12 cellular contexts compared by ENCODE assay signal in genomic region chr17:81439926-81440450, GRCh38. TPM values are rescaled to one million over a fixed set of nuclear protein-coding genes. Genes with fewer than 3 reads are reported as not detected.
A peak's percentile ranks its signal among the peaks of the same experiment; 100 is the strongest.
DNase-seq lines count a peak whose midpoint lies in the region; ATAC-seq and TF ChIP-seq lines count a peak whose summit lies in the region.
"Had no signal": no experiment of that assay in that cellular context is flagged by ENCODE, and none has a peak within 500 bp of the region (broad histone marks: within the 10 kb centered on the region; RNA-seq: fewer than 3 reads in every experiment).

No MANE protein-coding gene starts in this region.

- intact Hi-C loops in Panc1 (cut with micrococcal nuclease; ENCODE audit: unreplicated experiment) = no loop called here
- intact Hi-C loops in body of pancreas (cut with DNase I) = no loop called here

- no peak for TF ChIP-seq POLR2A in body of pancreas (IDR thresholded peaks at IDR 0.05)

- no peak overlapping the region for H3K4me3 Mint-ChIP-seq in endodermal cell
- H3K4me3 Mint-ChIP-seq: CD4-positive, CD25-positive, alpha-beta regulatory T cell had no signal

- H3K9me3 ChIP-seq in BLaER1 (no peaks in the 10 kb centered on the region), KOPT-K1 (ENCODE audit: insufficient read depth, low read length, poor library complexity, severe bottlenecking) (no peaks in the 10 kb centered on the region), Panc1 (ENCODE audit: control insufficient read depth, insufficient read depth, low read depth, low read length) (no peaks in the 10 kb centered on the region), endodermal cell (ENCODE audit: control insufficient read depth, low read length) (no peaks in the 10 kb centered on the region), body of pancreas (no peaks in the 10 kb centered on the region)

- in situ Hi-C loops in Panc1 (cut with HindIII; ENCODE audit: low pct_unique_long_range_greater_than_20kb, low sequenced_read_pairs) = no loop called here

- H3K9me3 Mint-ChIP-seq in endodermal cell = no peaks in the 10 kb centered on the region
- H3K9me3 Mint-ChIP-seq: CD4-positive, CD25-positive, alpha-beta regulatory T cell; CD8-positive, alpha-beta memory T cell; H9 had no signal

- H3K9ac ChIP-seq in BLaER1 (peak overlapping the region; percentile 71), endodermal cell (ENCODE audit: extremely low read depth, low read length, poor library complexity, severe bottlenecking) (no peak overlapping the region)

- H3K27me3 ChIP-seq in BLaER1 (no peaks in the 10 kb centered on the region), Panc1 (ENCODE audit: control insufficient read depth, insufficient read depth, low read length) (no peaks in the 10 kb centered on the region), endodermal cell (ENCODE audit: control insufficient read depth, insufficient read depth, low read length, poor library complexity, severe bottlenecking) (no peaks in the 10 kb centered on the region), body of pancreas (no peaks in the 10 kb centered on the region)

- H3K36me3 ChIP-seq in BLaER1 (peaks cover 53% of the 10 kb centered on the region), KOPT-K1 (ENCODE audit: insufficient read depth, low read length) (peaks cover 51% of the 10 kb centered on the region), Panc1 (ENCODE audit: control insufficient read depth, insufficient read depth, low read length) (no peaks in the 10 kb centered on the region), endodermal cell (ENCODE audit: control insufficient read depth, insufficient read depth, low read length) (no peaks in the 10 kb centered on the region), body of pancreas (replicated peaks in 1 of 2; ENCODE audit: insufficient read depth in 1 of 2, low read depth in 2 of 2) (no peaks in the 10 kb centered on the region)

- peak overlapping the region; percentile 22; the same call in 1 of the 2 replicates for H3K4me3 ChIP-seq in BLaER1
- H3K4me3 ChIP-seq in Panc1 (ENCODE audit: low read depth in 2 of 2, low read length in 2 of 2) = no peak overlapping the region
- H3K4me3 ChIP-seq in endodermal cell (ENCODE audit: low read length) = no peak overlapping the region
- H3K4me3 ChIP-seq in body of pancreas = no peak overlapping the region

- no peaks in the 10 kb centered on the region for H3K27me3 Mint-ChIP-seq in endodermal cell (ENCODE audit: insufficient read depth)

- peak overlapping the region; percentile 84 for H3K27ac ChIP-seq in BLaER1
- H3K27ac ChIP-seq in KOPT-K1 (ENCODE audit: low read depth, low read length, poor library complexity, severe bottlenecking) = peak overlapping the region; percentile 91
- H3K27ac ChIP-seq in Panc1 (ENCODE audit: low read length) = 0 out of 2 replicates have a peak overlapping the region, but pooled peaks have one; percentile 39
- peak overlapping the region; percentile 22 for H3K27ac ChIP-seq in endodermal cell (ENCODE audit: low read depth, low read length)
- no peak overlapping the region for H3K27ac ChIP-seq in body of pancreas

- ATAC-seq in Panc1 (no peak), body of pancreas (no peak), HG03457 (IDR thresholded peaks at IDR 0.05; ENCODE audit: unreplicated experiment) (no peak)
- ATAC-seq in stimulated activated naive CD8-positive, alpha-beta T cell treated with anti-CD3 and anti-CD28 coated beads, Interleukin-15, Interleukin-2, amounts not matched to agents 100 U/mL and 50 U/mL, for 24 hours = no peak

- BruUV-seq in Panc1 (replicated peaks; lab: Mats Ljungman, UMichigan) = no TSS peak

- POLR2A ChIA-PET in Panc1 (lab: Charles Lee) = interaction anchor here (0.5 kb wide), 1 partner anchor 428 kb away, joined by 7 read pairs; no protein-coding TSS in a partner anchor

- TF ChIP-seq CTCF in Panc1 (IDR thresholded peaks at IDR 0.05) (no peak), endodermal cell (conservative IDR thresholded peaks at IDR 0.05) (no peak), body of pancreas (IDR thresholded peaks at IDR 0.05) (no peak)

- no peak for DNase-seq in Panc1 (ENCODE audit: low read depth, low spot score)
- DNase-seq in endodermal cell = no peak
- no peak for DNase-seq in SIG-M5 (lab: John Stamatoyannopoulos, UW)
- DNase-seq in stimulated activated naive CD8-positive, alpha-beta T cell treated with anti-CD3 and anti-CD28 coated beads, Interleukin-15, Interleukin-2, amounts not matched to agents 100 U/mL and 50 U/mL, for 24 hours = no peak
- DNase-seq in body of pancreas = no peak
- DNase-seq: C1 segment of cervical spinal cord; CD4-positive, CD25-positive, alpha-beta regulatory T cell; CD8-positive, alpha-beta memory T cell had no signal

- peaks cover 1% of the 10 kb centered on the region for H3K4me1 Mint-ChIP-seq in endodermal cell
- H3K4me1 Mint-ChIP-seq: CD8-positive, alpha-beta memory T cell had no signal

- peaks cover 3% of the 10 kb centered on the region for H3K36me3 Mint-ChIP-seq in endodermal cell (ENCODE audit: low read depth)
- H3K36me3 Mint-ChIP-seq: CD4-positive, CD25-positive, alpha-beta regulatory T cell; CD8-positive, alpha-beta memory T cell had no signal

- CTCF ChIA-PET in Panc1 (lab: Charles Lee) = interaction anchor here (0.6 to 2.4 kb wide), 4 partner anchors 10 to 85 kb away, joined by 3 to 14 read pairs (median 6); no protein-coding TSS in a partner anchor

- peak overlapping the region; percentile 93 for H3K4me2 ChIP-seq in BLaER1

- H3K27ac Mint-ChIP-seq in endodermal cell = no peak overlapping the region
- H3K27ac Mint-ChIP-seq: CD4-positive, CD25-positive, alpha-beta regulatory T cell; CD8-positive, alpha-beta memory T cell had no signal

- 87 to 95% methylated on average over 11 to 16 of the region's 16 CpGs for WGBS in endodermal cell (ENCODE audit: insufficient coverage in 1 of 2, insufficient read length in 1 of 2), 2 experiments
- WGBS in body of pancreas, 2 donors = 84 to 100% methylated on average over 4 to 13 of the region's 16 CpGs

- H3K4me1 ChIP-seq in BLaER1 (peaks cover 96% of the 10 kb centered on the region), Panc1 (ENCODE audit: control insufficient read depth, insufficient read depth, low read length) (peaks cover 45% of the 10 kb centered on the region), endodermal cell (ENCODE audit: control insufficient read depth, insufficient read depth, low read length) (no peaks in the 10 kb centered on the region), body of pancreas (peaks cover 23% of the 10 kb centered on the region)

- peaks cover 64% of the 10 kb centered on the region for H4K20me1 ChIP-seq in BLaER1

RNA-seq across cellular contexts. Expression of gene BAHCC1, which starts 44.7 kb away (rescaled TPM):
- total RNA-seq in Panc1 (2021; ENCODE audit: unreplicated experiment) (77.4 TPM), endodermal cell (10 to 100 TPM; 63.9 to 78.1 TPM), body of pancreas (10 to 100 TPM in 1 of 2 donors, 1 to 10 TPM in 1; 5.7 to 14.8 TPM)
- polyA plus RNA-seq in Panc1 (2012; ENCODE audit: insufficient read length) = 129 TPM
- polyA plus RNA-seq in endodermal cell (2013, experiment 1 of 2) = 40.3 TPM
- polyA plus RNA-seq in endodermal cell (2013, experiment 2 of 2) = 37.2 TPM
- total RNA-seq: CD8-positive, alpha-beta memory T cell had no signal
- polyA plus RNA-seq: CD4-positive, CD25-positive, alpha-beta regulatory T cell; CD8-positive, alpha-beta memory T cell had no signal

Comparison
In these comparisons a context has a peak if more than half of its experiments do, and no peak if none do; other contexts are left out.
1. H3K27ac ChIP-seq: peak in BLaER1 (single experiment), KOPT-K1 (single experiment), Panc1 (single experiment) and endodermal cell (single experiment); none in body of pancreas (0 of 4).